In the genomic region with DNA sequence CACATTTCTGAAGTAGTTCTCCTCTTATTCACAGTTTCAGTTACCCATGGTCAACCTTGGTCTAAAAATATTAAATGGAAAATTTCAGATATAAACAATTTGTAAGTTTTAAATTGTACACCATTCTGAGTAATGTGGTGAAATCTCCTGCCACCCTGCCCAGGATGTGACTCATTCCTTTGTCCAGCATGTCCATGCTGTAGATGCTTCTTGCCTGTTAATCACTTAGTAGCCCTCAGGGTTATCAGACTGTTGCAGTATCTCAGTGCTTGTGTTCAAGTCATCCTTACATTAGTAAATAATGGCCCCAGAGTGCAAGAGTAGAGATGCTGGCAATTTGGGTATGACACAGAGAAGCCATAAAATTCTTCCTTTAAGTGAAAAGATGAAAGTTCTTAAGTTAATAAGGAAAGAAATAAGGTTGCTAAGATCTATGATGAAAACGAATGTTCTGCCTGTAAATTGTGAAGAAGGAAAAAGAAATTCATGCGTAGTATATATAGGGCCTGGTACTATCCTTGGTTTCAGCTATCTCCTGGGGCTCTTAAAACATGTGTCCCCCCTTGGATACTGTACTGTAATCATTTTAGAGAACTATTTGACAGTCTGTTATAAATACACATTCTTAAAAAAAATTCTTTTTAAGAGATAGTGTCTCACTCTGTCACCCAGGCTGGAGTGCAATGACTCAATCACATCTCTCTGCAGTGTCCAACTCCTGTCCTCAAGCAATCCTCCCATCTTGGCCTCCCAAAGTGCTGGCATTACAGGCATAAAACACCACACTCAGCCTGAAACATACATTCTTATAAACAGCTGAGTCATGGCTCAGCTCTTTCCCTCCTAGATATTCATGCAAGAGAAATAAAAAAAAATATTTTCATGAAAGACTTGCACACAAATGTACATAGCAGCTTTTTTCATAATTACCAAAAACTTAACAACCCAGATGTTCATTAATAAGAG, we compare ENCODE assay signal across 1 cellular context.
TF ChIP-seq lines count a peak whose summit lies in the region.

No MANE protein-coding gene starts in this region.

TF ChIP-seq in HCT116, 20 proteins besides CTCF, POLR2A, EP300 and RAD21 (continued from another document):
- TF ChIP-seq, protein P1, sequence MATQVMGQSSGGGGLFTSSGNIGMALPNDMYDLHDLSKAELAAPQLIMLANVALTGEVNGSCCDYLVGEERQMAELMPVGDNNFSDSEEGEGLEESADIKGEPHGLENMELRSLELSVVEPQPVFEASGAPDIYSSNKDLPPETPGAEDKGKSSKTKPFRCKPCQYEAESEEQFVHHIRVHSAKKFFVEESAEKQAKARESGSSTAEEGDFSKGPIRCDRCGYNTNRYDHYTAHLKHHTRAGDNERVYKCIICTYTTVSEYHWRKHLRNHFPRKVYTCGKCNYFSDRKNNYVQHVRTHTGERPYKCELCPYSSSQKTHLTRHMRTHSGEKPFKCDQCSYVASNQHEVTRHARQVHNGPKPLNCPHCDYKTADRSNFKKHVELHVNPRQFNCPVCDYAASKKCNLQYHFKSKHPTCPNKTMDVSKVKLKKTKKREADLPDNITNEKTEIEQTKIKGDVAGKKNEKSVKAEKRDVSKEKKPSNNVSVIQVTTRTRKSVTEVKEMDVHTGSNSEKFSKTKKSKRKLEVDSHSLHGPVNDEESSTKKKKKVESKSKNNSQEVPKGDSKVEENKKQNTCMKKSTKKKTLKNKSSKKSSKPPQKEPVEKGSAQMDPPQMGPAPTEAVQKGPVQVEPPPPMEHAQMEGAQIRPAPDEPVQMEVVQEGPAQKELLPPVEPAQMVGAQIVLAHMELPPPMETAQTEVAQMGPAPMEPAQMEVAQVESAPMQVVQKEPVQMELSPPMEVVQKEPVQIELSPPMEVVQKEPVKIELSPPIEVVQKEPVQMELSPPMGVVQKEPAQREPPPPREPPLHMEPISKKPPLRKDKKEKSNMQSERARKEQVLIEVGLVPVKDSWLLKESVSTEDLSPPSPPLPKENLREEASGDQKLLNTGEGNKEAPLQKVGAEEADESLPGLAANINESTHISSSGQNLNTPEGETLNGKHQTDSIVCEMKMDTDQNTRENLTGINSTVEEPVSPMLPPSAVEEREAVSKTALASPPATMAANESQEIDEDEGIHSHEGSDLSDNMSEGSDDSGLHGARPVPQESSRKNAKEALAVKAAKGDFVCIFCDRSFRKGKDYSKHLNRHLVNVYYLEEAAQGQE (IDR thresholded peaks at IDR 0.05; ENCODE audit: low read depth): no peak
- TF ChIP-seq, protein P2, sequence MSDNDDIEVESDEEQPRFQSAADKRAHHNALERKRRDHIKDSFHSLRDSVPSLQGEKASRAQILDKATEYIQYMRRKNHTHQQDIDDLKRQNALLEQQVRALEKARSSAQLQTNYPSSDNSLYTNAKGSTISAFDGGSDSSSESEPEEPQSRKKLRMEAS (IDR thresholded peaks at IDR 0.05): peak; percentile 57
- peak; percentile 36 for TF ChIP-seq YY1 (IDR thresholded peaks at IDR 0.05; ENCODE audit: extremely low read depth, insufficient replicate concordance, low read depth, low read length)
- peak; percentile 87 for TF ChIP-seq JUND (IDR thresholded peaks at IDR 0.05)
- TF ChIP-seq, protein P3, sequence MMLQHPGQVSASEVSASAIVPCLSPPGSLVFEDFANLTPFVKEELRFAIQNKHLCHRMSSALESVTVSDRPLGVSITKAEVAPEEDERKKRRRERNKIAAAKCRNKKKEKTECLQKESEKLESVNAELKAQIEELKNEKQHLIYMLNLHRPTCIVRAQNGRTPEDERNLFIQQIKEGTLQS (IDR thresholded peaks at IDR 0.05): no peak
- TF ChIP-seq CEBPB (IDR thresholded peaks at IDR 0.05; ENCODE audit: low read depth): peak; percentile 91
- TF ChIP-seq SIN3A (IDR thresholded peaks at IDR 0.05; ENCODE audit: low read depth): 0 out of 2 replicates have a peak, but pooled peaks have one; percentile 22
- TF ChIP-seq, protein P4, sequence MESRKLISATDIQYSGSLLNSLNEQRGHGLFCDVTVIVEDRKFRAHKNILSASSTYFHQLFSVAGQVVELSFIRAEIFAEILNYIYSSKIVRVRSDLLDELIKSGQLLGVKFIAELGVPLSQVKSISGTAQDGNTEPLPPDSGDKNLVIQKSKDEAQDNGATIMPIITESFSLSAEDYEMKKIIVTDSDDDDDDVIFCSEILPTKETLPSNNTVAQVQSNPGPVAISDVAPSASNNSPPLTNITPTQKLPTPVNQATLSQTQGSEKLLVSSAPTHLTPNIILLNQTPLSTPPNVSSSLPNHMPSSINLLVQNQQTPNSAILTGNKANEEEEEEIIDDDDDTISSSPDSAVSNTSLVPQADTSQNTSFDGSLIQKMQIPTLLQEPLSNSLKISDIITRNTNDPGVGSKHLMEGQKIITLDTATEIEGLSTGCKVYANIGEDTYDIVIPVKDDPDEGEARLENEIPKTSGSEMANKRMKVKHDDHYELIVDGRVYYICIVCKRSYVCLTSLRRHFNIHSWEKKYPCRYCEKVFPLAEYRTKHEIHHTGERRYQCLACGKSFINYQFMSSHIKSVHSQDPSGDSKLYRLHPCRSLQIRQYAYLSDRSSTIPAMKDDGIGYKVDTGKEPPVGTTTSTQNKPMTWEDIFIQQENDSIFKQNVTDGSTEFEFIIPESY (IDR thresholded peaks at IDR 0.05; ENCODE audit: extremely low read depth, insufficient replicate concordance, low read length): no peak
- TF ChIP-seq EZH2 (IDR thresholded peaks at IDR 0.05): no peak
- peak; percentile 86 for TF ChIP-seq SP1 (IDR thresholded peaks at IDR 0.05; ENCODE audit: low read depth)
- TF ChIP-seq TCF7L2 (IDR thresholded peaks at IDR 0.05; ENCODE audit: borderline replicate concordance, extremely low read depth, insufficient read depth, insufficient read length): no peak
- no peak for TF ChIP-seq ELF1 (IDR thresholded peaks at IDR 0.05; ENCODE audit: borderline replicate concordance, low read depth)
- TF ChIP-seq EGR1 (IDR thresholded peaks at IDR 0.05; ENCODE audit: low read depth): peak; percentile 35; the same call in 1 of the 2 replicates
- peak; percentile 80; the same call in 1 of the 2 replicates for TF ChIP-seq CBX3 (IDR thresholded peaks at IDR 0.05; ENCODE audit: low read depth)
- TF ChIP-seq POLR2AphosphoS5 (IDR thresholded peaks at IDR 0.05; ENCODE audit: low read depth, low read length): peak; percentile 67
- no peak for TF ChIP-seq EZH2phosphoT487 (IDR thresholded peaks at IDR 0.05; ENCODE audit: borderline replicate concordance)
- TF ChIP-seq ZFX (IDR thresholded peaks at IDR 0.05): no peak
- TF ChIP-seq FOSL1 (IDR thresholded peaks at IDR 0.05; ENCODE audit: low read depth): peak; percentile 90
- TF ChIP-seq ZNF274 (IDR thresholded peaks at IDR 0.05; ENCODE audit: low read depth, low read length): no peak
